ENCODE assay signal across 26 cellular contexts in genomic region chr1:147635342-147635741, GRCh38. TPM values are rescaled to one million over a fixed set of nuclear protein-coding genes. Genes with fewer than 3 reads are reported as not detected.
DNase-seq lines count a peak whose midpoint lies in the region; ATAC-seq and TF ChIP-seq lines count a peak whose summit lies in the region.
"Had no signal": no experiment of that assay in that cellular context is flagged by ENCODE, and none has a peak within 500 bp of the region (broad histone marks: within the 10 kb centered on the region; RNA-seq: fewer than 3 reads in every experiment).

No MANE protein-coding gene starts in this region.

- no peak for TF ChIP-seq POLR2A in gastroesophageal sphincter (IDR thresholded peaks at IDR 0.05)

- H3K27ac ChIP-seq in right atrium auricular region, result no peak overlapping the region
- no peak overlapping the region for H3K27ac ChIP-seq in gastroesophageal sphincter
- H3K27ac ChIP-seq: ascending aorta, BLaER1, GM23248 had no signal

- TF ChIP-seq CTCF in right atrium auricular region (IDR thresholded peaks at IDR 0.05), result no peak
- TF ChIP-seq CTCF in gastroesophageal sphincter (IDR thresholded peaks at IDR 0.05), result no peak

- no peak overlapping the region for H3K4me3 ChIP-seq in right atrium auricular region
- H3K4me3 ChIP-seq in gastroesophageal sphincter, result no peak overlapping the region
- H3K4me3 ChIP-seq: ascending aorta, BLaER1, GM12878, GM23248, MG63, skin epidermis, stomach had no signal

- intact Hi-C loops in Right ventricle myocardium superior (cut with DNase I), result no loop called here
- intact Hi-C loops in posterior cingulate gyrus (cut with DNase I), result no loop called here

- H3K36me3 ChIP-seq in right atrium auricular region (peaks cover 3% of the 10 kb centered on the region), gastroesophageal sphincter (peaks cover 0 to 11% of the 10 kb centered on the region in 2 donors)
- H3K36me3 ChIP-seq: MG63 had no signal

- H3K4me1 ChIP-seq in right atrium auricular region (no peaks in the 10 kb centered on the region), gastroesophageal sphincter (no peaks in the 10 kb centered on the region)
- H3K4me1 ChIP-seq: ascending aorta had no signal

- 75 to 100% methylated on average over 1 of the region's 1 CpG for WGBS in gastroesophageal sphincter (ENCODE audit: low coverage in 1 of 2), 2 donors

- ATAC-seq in Right ventricle myocardium superior (ENCODE audit: poor library complexity), result peak; percentile 57
- peak; percentile 46 for ATAC-seq in gastroesophageal sphincter
- ATAC-seq in GM21576 (IDR thresholded peaks at IDR 0.05; ENCODE audit: unreplicated experiment), result no peak
- ATAC-seq: activated CD8-positive, alpha-beta T cell treated with anti-CD3 and anti-CD28 coated beads for 36 hours; esophagus mucosa; GM12878 had no signal

- no peak for TF ChIP-seq EP300 in gastroesophageal sphincter (IDR thresholded peaks at IDR 0.05)

- DNase-seq in Right ventricle myocardium superior (no peak), right atrium auricular region (ENCODE audit: low spot score) (no peak), SIG-M5 (lab: John Stamatoyannopoulos, UW) (peak; percentile 82), posterior cingulate gyrus (no peak), hypothalamus (lab: John Stamatoyannopoulos, UW) (no peak), iPS-NIHi11 (ENCODE audit: low spot score) (no peak)
- DNase-seq: activated CD8-positive, alpha-beta T cell treated with anti-CD3 and anti-CD28 coated beads for 36 hours; activated T-cell treated with anti-CD3 and anti-CD28 coated beads, Interleukin-2, amount 50 U/mL, for 24 hours; GM23248; kidney glomerular epithelial cell; MG63; midbrain; NCI-H187 treated with DMSO at 0.1 percent for 48 hours; NCI-H2227 treated with DMSO at 0.1 percent for 48 hours; NCI-H774; nephron progenitor cell; stimulated activated CD4-positive, alpha-beta T cell treated with anti-CD3 and anti-CD28 coated beads, Interleukin-4, amount 100 ng/mL, for 1 hour; stomach; trophoblast cell had no signal

- no peaks in the 10 kb centered on the region for H3K27me3 ChIP-seq in right atrium auricular region
- H3K27me3 ChIP-seq in gastroesophageal sphincter, result no peaks in the 10 kb centered on the region
- H3K27me3 ChIP-seq: ascending aorta, BLaER1, MG63, stomach had no signal

- H3K9me3 ChIP-seq in right atrium auricular region (no peaks in the 10 kb centered on the region), gastroesophageal sphincter (no peaks in the 10 kb centered on the region)
- H3K9me3 ChIP-seq: ascending aorta, BLaER1, MG63, stomach had no signal

RNA-seq across cellular contexts. Expression of gene ACP6, which starts 35.0 kb away (rescaled TPM):
- 9.1 TPM for total RNA-seq in Right ventricle myocardium superior
- total RNA-seq in right atrium auricular region, result 10 to 100 TPM in 1 of 2 donors, 1 to 10 TPM in 1; 6.1 to 10.6 TPM
- 10 to 100 TPM in 3 of 4 donors, 1 to 10 TPM in 1; 8.8 to 20.7 (median 13.9) TPM for total RNA-seq in gastroesophageal sphincter
